Comparison of ENCODE assay signal across 14 cellular contexts in the genomic region with DNA sequence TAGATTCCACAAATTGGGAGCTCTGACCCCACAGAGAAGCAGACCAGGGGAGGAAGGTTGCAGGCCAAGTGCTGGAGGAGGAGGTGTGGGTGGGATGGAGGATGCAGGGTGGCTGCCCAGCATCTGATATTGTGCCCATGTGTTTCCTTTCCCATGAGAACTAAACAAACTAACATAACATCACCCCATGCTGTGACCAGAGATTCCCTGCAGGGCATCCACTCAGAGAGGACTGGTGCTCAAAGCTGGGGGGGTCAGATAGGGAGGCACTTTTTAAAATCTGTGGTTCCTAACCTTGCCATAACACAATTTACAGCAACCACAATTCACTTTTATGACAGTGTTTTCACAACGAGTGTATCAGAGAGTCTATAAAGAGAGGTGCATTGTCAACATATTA.
DNase-seq lines count a peak whose midpoint lies in the region; ATAC-seq and TF ChIP-seq lines count a peak whose summit lies in the region.
"Had no signal": no experiment of that assay in that cellular context is flagged by ENCODE, and none has a peak within 500 bp of the region (broad histone marks: within the 10 kb centered on the region; RNA-seq: fewer than 3 reads in every experiment).

No MANE protein-coding gene starts in this region.

- H3K27ac ChIP-seq in stomach, result no peak overlapping the region
- H3K27ac ChIP-seq: C4-2B had no signal

- TF ChIP-seq CTCF in omental fat pad (IDR thresholded peaks at IDR 0.05), result no peak
- no peak for TF ChIP-seq CTCF in stomach (IDR thresholded peaks at IDR 0.05)

- no peak for TF ChIP-seq EP300 in stomach (IDR thresholded peaks at IDR 0.05)

- intact Hi-C loops in stomach (cut with DNase I; ENCODE audit: low total_unique reads), result no loop called here

- H3K4me1 ChIP-seq in stomach, result no peaks in the 10 kb centered on the region
- H3K4me1 ChIP-seq: BE2C had no signal

- 59 to 78% (median 61%) methylated on average over 1 of the region's 1 CpG for WGBS in stomach, 5 donors

- H3K4me3 ChIP-seq in stomach, result no peak overlapping the region

- H3K9me3 ChIP-seq in stomach, result peaks cover 0 to 5% (median 0%) of the 10 kb centered on the region in 4 donors
- H3K9me3 ChIP-seq: BE2C had no signal

- no peak for TF ChIP-seq POLR2A in stomach (IDR thresholded peaks at IDR 0.05)

- no peaks in the 10 kb centered on the region for H3K36me3 ChIP-seq in stomach
- H3K36me3 ChIP-seq: BE2C had no signal

- H3K27me3 ChIP-seq in stomach, result no peaks in the 10 kb centered on the region
- H3K27me3 ChIP-seq: BE2C had no signal

- no peak for ATAC-seq in omental fat pad (ENCODE audit: low FRiP score)
- ATAC-seq: HCT116, HepG2 had no signal

- DNase-seq in NCI-H748 (lab: John Stamatoyannopoulos, UW; ENCODE audit: unreplicated experiment) (peak; percentile 51), NCI-H748 treated with DMSO at 0.1 percent for 48 hours (lab: John Stamatoyannopoulos, UW) (no peak), M059J (ENCODE audit: low read depth) (peak; percentile 9), RPMI7951 (ENCODE audit: low read depth) (peak; percentile 63), omental fat pad (ENCODE audit: low spot score) (no peak), stomach (no peak)
- DNase-seq in activated CD4-positive, alpha-beta T cell treated with anti-CD3 and anti-CD28 coated beads, Interleukin-2, amount 50 U/mL, for 4 hours, result no peak
- DNase-seq: BE2C; CD4-positive, alpha-beta memory T cell; DMS79 treated with DMSO at 0.1 percent for 48 hours; GDM1 had no signal

Comparison
In these comparisons a context has a peak if more than half of its experiments do, and no peak if none do; other contexts are left out.
1. DNase-seq: peak in NCI-H748 (single experiment), M059J (single experiment) and RPMI7951 (single experiment); none in NCI-H748 treated with DMSO at 0.1 percent for 48 hours (single experiment), omental fat pad (single experiment), activated CD4-positive, alpha-beta T cell treated with anti-CD3 and anti-CD28 coated beads, Interleukin-2, amount 50 U/mL, for 4 hours (0 of 2) and stomach (single experiment).